In genomic region chr3:124652009-124652408, GRCh38 we compare ENCODE assay signal across 28 cellular contexts.
DNase-seq lines count a peak whose midpoint lies in the region; ATAC-seq and TF ChIP-seq lines count a peak whose summit lies in the region.
"Had no signal": no experiment of that assay in that cellular context is flagged by ENCODE, and none has a peak within 500 bp of the region (broad histone marks: within the 10 kb centered on the region; RNA-seq: fewer than 3 reads in every experiment).

No MANE protein-coding gene starts in this region.

- H3K9me3 ChIP-seq in CD8-positive, alpha-beta T cell (ENCODE audit: low read length), result no peaks in the 10 kb centered on the region
- no peaks in the 10 kb centered on the region for H3K9me3 ChIP-seq in SK-N-SH
- H3K9me3 ChIP-seq: esophagus squamous epithelium, spleen, stomach, transverse colon had no signal

- peaks cover 48% of the 10 kb centered on the region for H3K4me1 Mint-ChIP-seq in activated CD8-positive, alpha-beta T cell treated with anti-CD3 and anti-CD28 coated beads, Interleukin-2, amount 10 ng/mL, durations not matched to agents 7 days and 5 days (ENCODE audit: low read depth)
- H3K4me1 Mint-ChIP-seq in natural killer cell, result peaks cover 47 to 53% of the 10 kb centered on the region in 2 donors
- H3K4me1 Mint-ChIP-seq in CD8-positive, alpha-beta T cell (ENCODE audit: low read depth), result no peaks in the 10 kb centered on the region

- H3K36me3 Mint-ChIP-seq in activated CD8-positive, alpha-beta T cell treated with anti-CD3 and anti-CD28 coated beads, Interleukin-2, amount 10 ng/mL, durations not matched to agents 7 days and 5 days (ENCODE audit: low read depth), result peaks cover 4% of the 10 kb centered on the region
- H3K36me3 Mint-ChIP-seq in natural killer cell, result no peaks in the 10 kb centered on the region
- no peaks in the 10 kb centered on the region for H3K36me3 Mint-ChIP-seq in CD8-positive, alpha-beta T cell

- CTCF ChIA-PET in activated CD8-positive, alpha-beta T cell treated with anti-CD3 and anti-CD28 coated beads, Interleukin-2, amount 10 ng/mL, durations not matched to agents 7 days and 5 days (lab: Charles Lee), result interaction anchor here (1.1 to 3.3 kb wide), 4 partner anchors 12 to 93 kb away, joined by 3 to 11 read pairs (median 4); no protein-coding TSS in a partner anchor
- CTCF ChIA-PET in CD8-positive, alpha-beta T cell (lab: Charles Lee), result interaction anchor here (1.6 kb wide), 1 partner anchor 37 kb away, joined by 3 read pairs; no protein-coding TSS in a partner anchor
- CTCF ChIA-PET in SK-N-SH (lab: Yijun Ruan, JAX), result interaction anchor here (0.6 kb wide), 1 partner anchor 10 kb away, joined by 3 read pairs; no protein-coding TSS in a partner anchor

- no peaks in the 10 kb centered on the region for H3K79me2 ChIP-seq in SK-N-SH (ENCODE audit: insufficient read depth)
- H3K79me2 ChIP-seq: parathyroid adenoma had no signal

- H3K36me3 ChIP-seq in CD8-positive, alpha-beta T cell (ENCODE audit: insufficient read depth, low read length), result no peaks in the 10 kb centered on the region
- H3K36me3 ChIP-seq in SK-N-SH (replicated peaks in 1 of 2; ENCODE audit: control insufficient read depth in 1 of 2, insufficient read depth in 2 of 2, low read length in 1 of 2), result peaks cover 0 to 4% of the 10 kb centered on the region in 2 experiments

- POLR2A ChIA-PET in activated CD8-positive, alpha-beta T cell treated with anti-CD3 and anti-CD28 coated beads, Interleukin-2, amount 10 ng/mL, durations not matched to agents 7 days and 5 days (lab: Charles Lee), result interaction anchor here (1.0 kb wide), 1 partner anchor 13 kb away, joined by 3 read pairs; no protein-coding TSS in a partner anchor
- POLR2A ChIA-PET in CD8-positive, alpha-beta T cell (lab: Charles Lee), result interaction anchor here (0.6 kb wide), 1 partner anchor 1306 kb away, joined by 3 read pairs; no protein-coding TSS in a partner anchor
- POLR2A ChIA-PET in SK-N-SH (lab: Yijun Ruan, JAX), result no interaction called here

- no peak for TF ChIP-seq RAD21 in SK-N-SH (IDR thresholded peaks at IDR 0.05; ENCODE audit: low read length)

- no peak overlapping the region for H3K4me2 ChIP-seq in SK-N-SH

- no peaks in the 10 kb centered on the region for H3K4me1 ChIP-seq in CD8-positive, alpha-beta T cell (ENCODE audit: insufficient read depth, low read length)
- peaks cover 0 to 5% of the 10 kb centered on the region in 2 experiments; a peak in 1 of 4 replicates for H3K4me1 ChIP-seq in SK-N-SH (ENCODE audit: control insufficient read depth in 1 of 2, insufficient read depth in 2 of 2, low read depth in 1 of 2, low read length in 1 of 2)
- H3K4me1 ChIP-seq: esophagus squamous epithelium, parathyroid adenoma, transverse colon had no signal

- TF ChIP-seq EP300 in SK-N-SH (IDR thresholded peaks at IDR 0.05; ENCODE audit: borderline replicate concordance in 1 of 2, low read depth in 1 of 2, low read length in 1 of 2), result no peak

- DNase-seq in activated CD8-positive, alpha-beta T cell treated with anti-CD3 and anti-CD28 coated beads, Interleukin-2, amount 10 ng/mL, durations not matched to agents 7 days and 5 days, result no peak
- DNase-seq in natural killer cell (no peak), nucleus accumbens (lab: John Stamatoyannopoulos, UW) (no peak), SK-N-SH (no peak)
- DNase-seq in CD8-positive, alpha-beta T cell, result no peak
- DNase-seq: activated CD4-positive, alpha-beta memory T cell treated with anti-CD3 and anti-CD28 coated beads, Interleukin-2, amount 10 ng/mL, durations not matched to agents 7 days and 5 days; amygdala; Calu3; esophagus squamous epithelium; GOT3; hypothalamus; islet precursor cell; NCI-H1105 treated with DMSO at 0.1 percent for 48 hours; NCI-H2029; NCI-H446; NCI-H82; right cardiac atrium; spleen; stimulated activated CD4-positive, alpha-beta T cell treated with anti-CD3 and anti-CD28 coated beads, Interleukin-4, amount 100 ng/mL, for 4 hours; stomach; T-helper 9 cell; transverse colon had no signal

- peak overlapping the region; percentile 33 for H3K27ac Mint-ChIP-seq in activated CD8-positive, alpha-beta T cell treated with anti-CD3 and anti-CD28 coated beads, Interleukin-2, amount 10 ng/mL, durations not matched to agents 7 days and 5 days
- peak overlapping the region; percentile 45 to 57 for H3K27ac Mint-ChIP-seq in natural killer cell
- no peak overlapping the region for H3K27ac Mint-ChIP-seq in CD8-positive, alpha-beta T cell
- H3K27ac Mint-ChIP-seq: activated CD4-positive, alpha-beta memory T cell treated with anti-CD3 and anti-CD28 coated beads, Interleukin-2, amount 10 ng/mL, durations not matched to agents 7 days and 5 days had no signal

- no peaks in the 10 kb centered on the region for H3K9me2 ChIP-seq in SK-N-SH

- TF ChIP-seq CTCF in natural killer cell (IDR thresholded peaks at IDR 0.05), result no peak
- TF ChIP-seq CTCF in CD8-positive, alpha-beta T cell (IDR thresholded peaks at IDR 0.05), result no peak
- no peak for TF ChIP-seq CTCF in SK-N-SH (IDR thresholded peaks at IDR 0.05)

- H3K27me3 Mint-ChIP-seq in activated CD8-positive, alpha-beta T cell treated with anti-CD3 and anti-CD28 coated beads, Interleukin-2, amount 10 ng/mL, durations not matched to agents 7 days and 5 days (ENCODE audit: low read depth), result peaks cover 5% of the 10 kb centered on the region
- peaks cover 5 to 7% of the 10 kb centered on the region in 2 donors for H3K27me3 Mint-ChIP-seq in natural killer cell (ENCODE audit: low read depth in 2 of 2)
- peaks cover 17% of the 10 kb centered on the region for H3K27me3 Mint-ChIP-seq in CD8-positive, alpha-beta T cell (ENCODE audit: low read depth)

- no peaks in the 10 kb centered on the region for H3K27me3 ChIP-seq in CD8-positive, alpha-beta T cell (ENCODE audit: insufficient read depth, low read length)
- H3K27me3 ChIP-seq in SK-N-SH (ENCODE audit: insufficient read depth), result no peaks in the 10 kb centered on the region
- H3K27me3 ChIP-seq: esophagus squamous epithelium, spleen, stomach, transverse colon had no signal

- ATAC-seq in GM18498 (IDR thresholded peaks at IDR 0.05; ENCODE audit: unreplicated experiment), result peak; percentile 49
- peak; percentile 36 for ATAC-seq in HG02678 (IDR thresholded peaks at IDR 0.05; ENCODE audit: unreplicated experiment)
- ATAC-seq in activated CD8-positive, alpha-beta T cell treated with anti-CD3 and anti-CD28 coated beads, Interleukin-2, amount 10 ng/mL, durations not matched to agents 7 days and 5 days, result peak; percentile 79
- ATAC-seq in natural killer cell, result peak; percentile 78 to 84 (median 80)
- no peak for ATAC-seq in CD8-positive, alpha-beta T cell
- no peak for ATAC-seq in HG03432 (IDR thresholded peaks at IDR 0.05; ENCODE audit: unreplicated experiment)
- ATAC-seq: right cardiac atrium had no signal

- H3K4me3 Mint-ChIP-seq in activated CD8-positive, alpha-beta T cell treated with anti-CD3 and anti-CD28 coated beads, Interleukin-2, amount 10 ng/mL, durations not matched to agents 7 days and 5 days, result no peak overlapping the region
- peak overlapping the region; percentile 49 for H3K4me3 Mint-ChIP-seq in natural killer cell
- no peak overlapping the region for H3K4me3 Mint-ChIP-seq in CD8-positive, alpha-beta T cell
- H3K4me3 Mint-ChIP-seq: activated CD4-positive, alpha-beta memory T cell treated with anti-CD3 and anti-CD28 coated beads, Interleukin-2, amount 10 ng/mL, durations not matched to agents 7 days and 5 days had no signal

- H2AFZ ChIP-seq in SK-N-SH (ENCODE audit: low read depth), result no peak overlapping the region
- H2AFZ ChIP-seq: parathyroid adenoma had no signal

- no peak overlapping the region for H3K9ac ChIP-seq in SK-N-SH
- H3K9ac ChIP-seq: parathyroid adenoma had no signal

- no peaks in the 10 kb centered on the region for H4K20me1 ChIP-seq in SK-N-SH (ENCODE audit: insufficient read depth)

- no peak overlapping the region for H3K4me3 ChIP-seq in CD8-positive, alpha-beta T cell (ENCODE audit: low read depth, low read length)
- no peak overlapping the region for H3K4me3 ChIP-seq in SK-N-SH (ENCODE audit: low read depth in 2 of 2, low read length in 1 of 2)
- H3K4me3 ChIP-seq: coronary artery, esophagus squamous epithelium, spleen, stomach, transverse colon had no signal

- no peak overlapping the region for H3K27ac ChIP-seq in CD8-positive, alpha-beta T cell (ENCODE audit: low read depth, low read length)
- no peak overlapping the region for H3K27ac ChIP-seq in SK-N-SH (ENCODE audit: low read depth in 2 of 2, low read length in 1 of 2)
- H3K27ac ChIP-seq: C4-2B, coronary artery, esophagus squamous epithelium, parathyroid adenoma, stomach, transverse colon had no signal

- H3K9me3 Mint-ChIP-seq in activated CD8-positive, alpha-beta T cell treated with anti-CD3 and anti-CD28 coated beads, Interleukin-2, amount 10 ng/mL, durations not matched to agents 7 days and 5 days (ENCODE audit: insufficient read depth), result no peaks in the 10 kb centered on the region
- no peaks in the 10 kb centered on the region for H3K9me3 Mint-ChIP-seq in natural killer cell
- no peaks in the 10 kb centered on the region for H3K9me3 Mint-ChIP-seq in CD8-positive, alpha-beta T cell
- H3K9me3 Mint-ChIP-seq: activated CD4-positive, alpha-beta memory T cell treated with anti-CD3 and anti-CD28 coated beads, Interleukin-2, amount 10 ng/mL, durations not matched to agents 7 days and 5 days had no signal

- intact Hi-C loops in natural killer cell (cut with micrococcal nuclease), result loop anchor here (1.0 kb wide), 2 partner anchors 19 to 32 kb away; no protein-coding TSS in a partner anchor
- intact Hi-C loops in CD8-positive, alpha-beta T cell (cut with DNase I, micrococcal nuclease), result no loop called here

- no peaks in the 10 kb centered on the region for H3F3A ChIP-seq in SK-N-SH (replicated peaks; ENCODE audit: insufficient read depth)

TF ChIP-seq in SK-N-SH, 30 proteins besides CTCF, POLR2A, EP300 and RAD21 (continues in another document):
- TF ChIP-seq ELF1 (IDR thresholded peaks at IDR 0.05) (no peak), SMC3 (IDR thresholded peaks at IDR 0.05; ENCODE audit: low read depth, low read length) (no peak), NRF1 (IDR thresholded peaks at IDR 0.05; ENCODE audit: low read depth, low read length) (no peak), SIN3A (IDR thresholded peaks at IDR 0.05; ENCODE audit: borderline replicate concordance, low read depth, low read length) (no peak), USF2 (IDR thresholded peaks at IDR 0.05; ENCODE audit: borderline replicate concordance, low read depth, low read length) (no peak)

Comparison
In these comparisons a context has a peak if more than half of its experiments do, and no peak if none do; other contexts are left out.
1. ATAC-seq: peak in GM18498 (single experiment), HG02678 (single experiment), activated CD8-positive, alpha-beta T cell treated with anti-CD3 and anti-CD28 coated beads, Interleukin-2, amount 10 ng/mL, durations not matched to agents 7 days and 5 days (single experiment) and natural killer cell (3 of 3); none in CD8-positive, alpha-beta T cell (single experiment) and HG03432 (single experiment).